1 cellular context compared by ENCODE assay signal in the genomic region with DNA sequence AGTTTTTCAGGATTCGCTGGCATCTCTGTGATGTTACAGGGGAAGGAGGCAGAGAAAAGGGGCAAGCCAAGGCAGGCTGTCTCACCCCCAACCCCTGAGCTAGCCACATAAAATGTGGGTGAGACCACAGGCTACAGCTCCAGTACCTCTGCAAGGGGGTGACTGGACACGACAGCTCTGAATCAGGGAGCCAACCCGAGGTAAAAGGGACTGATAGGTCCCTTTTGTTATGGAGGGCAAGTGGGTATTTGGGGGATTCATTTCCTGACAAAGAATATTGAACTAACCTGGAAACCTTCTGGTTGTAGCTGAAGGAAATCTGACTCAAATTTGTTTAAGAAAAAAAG.
TF ChIP-seq lines count a peak whose summit lies in the region.

No MANE protein-coding gene starts in this region.

TF ChIP-seq in SK-N-SH treated with all-trans-retinoic acid at 6 μM for 48 hours, 23 proteins besides CTCF, POLR2A, EP300 and RAD21 (continued from another document):
- no peak for TF ChIP-seq CSRNP3 (CRISPR knock-in tag; IDR thresholded peaks at IDR 0.05)
- no peak for TF ChIP-seq ISL1 (CRISPR knock-in tag; IDR thresholded peaks at IDR 0.05)
- no peak for TF ChIP-seq TCF4 (CRISPR knock-in tag; IDR thresholded peaks at IDR 0.05; ENCODE audit: borderline replicate concordance)
- no peak for TF ChIP-seq GLIS3 (CRISPR knock-in tag; IDR thresholded peaks at IDR 0.05)
- no peak for TF ChIP-seq TOX (CRISPR knock-in tag; IDR thresholded peaks at IDR 0.05; ENCODE audit: borderline replicate concordance)
- no peak for TF ChIP-seq RARB (CRISPR knock-in tag; IDR thresholded peaks at IDR 0.05)
- no peak for TF ChIP-seq BACH2 (CRISPR knock-in tag; IDR thresholded peaks at IDR 0.05; ENCODE audit: borderline replicate concordance)
- no peak for TF ChIP-seq ZNF565 (CRISPR knock-in tag; conservative IDR thresholded peaks at IDR 0.05; ENCODE audit: low read depth)
- TF ChIP-seq ESRRG (CRISPR knock-in tag; IDR thresholded peaks at IDR 0.05): no peak
- no peak for TF ChIP-seq PPARA (CRISPR knock-in tag; IDR thresholded peaks at IDR 0.05; ENCODE audit: borderline replicate concordance)
- no peak for TF ChIP-seq ZFP3 (CRISPR knock-in tag; IDR thresholded peaks at IDR 0.05)
